ENCODE assay signal across 1 cellular context in the genomic region with DNA sequence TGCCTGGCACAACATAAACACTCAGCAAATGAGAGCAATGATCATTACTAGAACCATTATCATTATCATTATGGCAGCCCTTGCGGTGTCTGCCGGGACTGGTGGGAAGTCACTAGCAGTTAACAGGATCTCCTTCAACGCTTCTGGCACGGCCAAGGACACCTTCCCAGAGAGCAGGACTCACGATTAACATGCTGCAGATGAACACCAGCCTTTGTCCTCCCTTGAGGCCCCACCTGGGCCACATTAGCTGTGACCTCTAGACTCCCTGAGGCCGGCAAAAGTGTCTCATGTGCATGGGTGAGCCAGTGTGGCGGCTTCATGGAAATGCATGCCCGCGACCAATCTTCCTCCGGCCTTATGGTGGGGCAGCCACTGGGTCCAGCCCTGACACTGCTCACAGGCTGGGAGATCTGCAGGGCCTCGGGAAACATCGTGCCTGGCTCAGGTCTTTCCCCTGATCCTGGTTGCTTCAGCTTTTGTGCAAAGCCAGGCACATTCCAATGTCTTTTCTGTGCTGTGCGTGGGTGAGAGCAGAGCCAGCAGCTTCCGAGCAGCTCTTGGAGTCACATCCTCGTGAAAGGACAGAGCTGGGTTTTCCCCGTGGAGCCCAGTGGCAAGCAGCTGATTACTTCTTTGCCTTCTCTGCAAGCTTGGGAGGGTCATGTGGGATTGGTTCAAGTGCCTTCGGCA.
TF ChIP-seq lines count a peak whose summit lies in the region.

No MANE protein-coding gene starts in this region.

TF ChIP-seq in IMR-90, 13 proteins besides CTCF, POLR2A, EP300 and RAD21 (continued from another document):
- TF ChIP-seq, protein P1, sequence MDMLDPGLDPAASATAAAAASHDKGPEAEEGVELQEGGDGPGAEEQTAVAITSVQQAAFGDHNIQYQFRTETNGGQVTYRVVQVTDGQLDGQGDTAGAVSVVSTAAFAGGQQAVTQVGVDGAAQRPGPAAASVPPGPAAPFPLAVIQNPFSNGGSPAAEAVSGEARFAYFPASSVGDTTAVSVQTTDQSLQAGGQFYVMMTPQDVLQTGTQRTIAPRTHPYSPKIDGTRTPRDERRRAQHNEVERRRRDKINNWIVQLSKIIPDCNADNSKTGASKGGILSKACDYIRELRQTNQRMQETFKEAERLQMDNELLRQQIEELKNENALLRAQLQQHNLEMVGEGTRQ (IDR thresholded peaks at IDR 0.05; ENCODE audit: low read depth, low read length): no peak
- TF ChIP-seq CHD1 (IDR thresholded peaks at IDR 0.05; ENCODE audit: low read depth, low read length) (no peak), SMC3 (IDR thresholded peaks at IDR 0.05; ENCODE audit: low read depth, low read length) (no peak), CEBPB (IDR thresholded peaks at IDR 0.05; ENCODE audit: low read depth, low read length) (no peak), MAZ (IDR thresholded peaks at IDR 0.05; ENCODE audit: borderline replicate concordance, low read depth, low read length) (no peak), BHLHE40 (IDR thresholded peaks at IDR 0.05; ENCODE audit: low read depth, low read length) (no peak), RCOR1 (IDR thresholded peaks at IDR 0.05; ENCODE audit: insufficient replicate concordance, low read length) (no peak), MXI1 (IDR thresholded peaks at IDR 0.05; ENCODE audit: borderline replicate concordance, low read depth, low read length) (no peak)
TF ChIP-seq in IMR-90: peak in this region for 0.
